In the genomic region with DNA sequence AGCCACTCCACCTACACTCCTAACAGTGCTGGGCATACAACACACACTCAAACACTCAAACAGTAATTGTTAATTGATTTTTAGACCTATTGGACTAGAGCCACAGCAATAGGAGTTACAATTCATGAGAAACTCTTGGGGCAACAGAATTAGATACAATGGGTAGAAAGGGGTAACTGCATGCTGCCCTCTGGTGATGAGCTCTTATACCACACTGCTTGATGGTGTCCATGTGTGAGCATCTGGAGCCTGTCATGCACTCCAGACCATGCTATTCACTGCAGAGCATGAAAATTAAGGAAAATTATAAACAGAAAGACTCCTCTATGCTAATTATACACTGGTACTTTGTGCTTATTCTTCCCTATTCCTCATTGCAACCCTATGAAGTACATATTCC, we compare ENCODE assay signal across 13 cellular contexts.
DNase-seq lines count a peak whose midpoint lies in the region; FAIRE-seq and TF ChIP-seq lines count a peak whose summit lies in the region.
"Had no signal": no experiment of that assay in that cellular context is flagged by ENCODE, and none has a peak within 500 bp of the region (broad histone marks: within the 10 kb centered on the region; RNA-seq: fewer than 3 reads in every experiment).

No MANE protein-coding gene starts in this region.

- H3K36me3 ChIP-seq in H7 (replicated peaks; ENCODE audit: control insufficient read depth, insufficient read depth, low read length) (no peaks in the 10 kb centered on the region), kidney (ENCODE audit: control insufficient read depth in 1 of 2, insufficient read depth in 2 of 2, low read length in 2 of 2) (no peaks in the 10 kb centered on the region), uterus (no peaks in the 10 kb centered on the region)
- H3K36me3 ChIP-seq: gastroesophageal sphincter had no signal

- peak; percentile 17 for DNase-seq in H7
- DNase-seq in OCI-M1 (lab: John Stamatoyannopoulos, UW) = peak; percentile 43
- DNase-seq in kidney = no peak
- no peak for DNase-seq in uterus
- DNase-seq in DMS114 treated with DMSO at 0.1 percent for 48 hours (lab: John Stamatoyannopoulos, UW; ENCODE audit: unreplicated experiment) = no peak
- DNase-seq in chondrocyte (ENCODE audit: low spot score) = no peak
- DNase-seq in NCI-H128 (lab: John Stamatoyannopoulos, UW; ENCODE audit: unreplicated experiment) = no peak
- DNase-seq: activated CD4-positive, alpha-beta T cell treated with anti-CD3 and anti-CD28 coated beads, Interleukin-2, amount 50 U/mL, for 1 hour; aorta had no signal

- H3K4me1 ChIP-seq in kidney (ENCODE audit: control insufficient read depth in 1 of 2, insufficient read depth in 1 of 2, low read depth in 1 of 2, low read length in 2 of 2) = no peaks in the 10 kb centered on the region
- no peaks in the 10 kb centered on the region for H3K4me1 ChIP-seq in uterus
- H3K4me1 ChIP-seq: gastroesophageal sphincter had no signal

- H3K4me3 Mint-ChIP-seq in chondrocyte (ENCODE audit: unreplicated experiment) = no peak overlapping the region

- no peaks in the 10 kb centered on the region for H3K36me3 Mint-ChIP-seq in chondrocyte (ENCODE audit: low read depth)

- H3K9ac ChIP-seq in kidney (ENCODE audit: low read length in 2 of 2) = no peak overlapping the region
- H3K9ac ChIP-seq: KMS-11 had no signal

- no peak for TF ChIP-seq POLR2A in uterus (IDR thresholded peaks at IDR 0.05)

- peaks cover 3% of the 10 kb centered on the region for H3K27me3 Mint-ChIP-seq in chondrocyte (ENCODE audit: low read depth)

- H3K27ac Mint-ChIP-seq in chondrocyte (ENCODE audit: unreplicated experiment) = no peak overlapping the region

- no peak overlapping the region for H3K27ac ChIP-seq in C4-2B
- no peak overlapping the region for H3K27ac ChIP-seq in kidney (ENCODE audit: low read depth in 2 of 2, low read length in 2 of 2)
- no peak overlapping the region for H3K27ac ChIP-seq in uterus
- H3K27ac ChIP-seq: gastroesophageal sphincter, KMS-11, RWPE1 had no signal

- peak; percentile 68 for TF ChIP-seq CTCF in C4-2B (conservative IDR thresholded peaks at IDR 0.05)
- peak; percentile 35 for TF ChIP-seq CTCF in kidney (IDR thresholded peaks at IDR 0.05; ENCODE audit: borderline replicate concordance, extremely low read depth, insufficient read depth)
- no peak for TF ChIP-seq CTCF in uterus (IDR thresholded peaks at IDR 0.05)
- no peak for TF ChIP-seq CTCF in chondrocyte (IDR thresholded peaks at IDR 0.05)

- no peaks in the 10 kb centered on the region for H3K9me3 Mint-ChIP-seq in chondrocyte (ENCODE audit: low read depth)

- intact Hi-C loops in kidney (cut with DNase I) (no loop called here), uterus (cut with DNase I; ENCODE audit: low total_unique reads) (no loop called here)

- H3K4me3 ChIP-seq in H7 (ENCODE audit: insufficient read depth, low read depth, low read length) = no peak overlapping the region
- H3K4me3 ChIP-seq in kidney (ENCODE audit: low read length in 2 of 2) = no peak overlapping the region
- H3K4me3 ChIP-seq in uterus = no peak overlapping the region
- H3K4me3 ChIP-seq: gastroesophageal sphincter had no signal

- no peak for FAIRE-seq in kidney (lab: Jason Lieb, UNC)

- H3K9me3 ChIP-seq in kidney (ENCODE audit: control insufficient read depth in 1 of 2, low read length in 2 of 2) (no peaks in the 10 kb centered on the region), uterus (no peaks in the 10 kb centered on the region)
- H3K9me3 ChIP-seq: gastroesophageal sphincter had no signal

- H3K27me3 ChIP-seq in H7 (ENCODE audit: control insufficient read depth, insufficient read depth, low read length) = no peaks in the 10 kb centered on the region
- H3K27me3 ChIP-seq in uterus = no peaks in the 10 kb centered on the region
- H3K27me3 ChIP-seq: gastroesophageal sphincter had no signal

- no peaks in the 10 kb centered on the region for H3K4me1 Mint-ChIP-seq in chondrocyte (ENCODE audit: low read depth)

Comparison
In these comparisons a context has a peak if more than half of its experiments do, and no peak if none do; other contexts are left out.
1. CTCF ChIP-seq: peak in C4-2B (single experiment) and kidney (single experiment); none in uterus (0 of 4) and chondrocyte (single experiment).
2. DNase-seq: peak in H7 (single experiment) and OCI-M1 (single experiment); none in kidney (single experiment), uterus (0 of 2), DMS114 treated with DMSO at 0.1 percent for 48 hours (single experiment), chondrocyte (single experiment) and NCI-H128 (single experiment).